1 cellular context compared by ENCODE assay signal in genomic region chrX:123878177-123878576, GRCh38.
TF ChIP-seq lines count a peak whose summit lies in the region.

No MANE protein-coding gene starts in this region.

TF ChIP-seq in GM12878, 131 proteins besides CTCF, POLR2A, EP300 and RAD21 (continued from another document and continues in another):
- TF ChIP-seq RELB (IDR thresholded peaks at IDR 0.05; ENCODE audit: low read depth) (no peak), RFX5 (IDR thresholded peaks at IDR 0.05; ENCODE audit: low read depth, low read length) (no peak), ZBTB4 (CRISPR knock-in tag; IDR thresholded peaks at IDR 0.05) (no peak), ZNF217 (IDR thresholded peaks at IDR 0.05) (peak; percentile 36; the same call in 1 of the 2 replicates), REST (IDR thresholded peaks at IDR 0.05; ENCODE audit: low read depth, low read length) (no peak), NRF1 (conservative IDR thresholded peaks at IDR 0.05; ENCODE audit: low read depth, low read length) (no peak), JUND (IDR thresholded peaks at IDR 0.05; ENCODE audit: low read depth, low read length) (no peak), HDAC2 (IDR thresholded peaks at IDR 0.05) (no peak), ZNF207 (IDR thresholded peaks at IDR 0.05; ENCODE audit: borderline replicate concordance) (no peak), DPF2 (IDR thresholded peaks at IDR 0.05) (no peak), RCOR1 (conservative IDR thresholded peaks at IDR 0.05; ENCODE audit: low read depth, low read length) (no peak), JUNB (IDR thresholded peaks at IDR 0.05) (no peak), TCF7 (IDR thresholded peaks at IDR 0.05; ENCODE audit: borderline replicate concordance) (no peak), USF1 (IDR thresholded peaks at IDR 0.05; ENCODE audit: borderline replicate concordance, extremely low read length, insufficient read depth, low read depth, low read length) (no peak), ETV6 (conservative IDR thresholded peaks at IDR 0.05 in 1 of 2, IDR thresholded peaks at IDR 0.05 in 1 of 2; ENCODE audit: borderline replicate concordance in 1 of 2, low read depth in 1 of 2) (peak in 1 of 2 experiments; percentile 33; a peak in 1 of 4 replicates), SIN3A (IDR thresholded peaks at IDR 0.05; ENCODE audit: low read depth, low read length) (no peak), RUNX3 (IDR thresholded peaks at IDR 0.05; ENCODE audit: low read length) (peak; percentile 74), ZBED1 (IDR thresholded peaks at IDR 0.05; ENCODE audit: borderline replicate concordance) (no peak), CHD1 (IDR thresholded peaks at IDR 0.05; ENCODE audit: low read depth, low read length) (no peak), SUZ12 (IDR thresholded peaks at IDR 0.05; ENCODE audit: unreplicated experiment) (no peak), ZZZ3 (IDR thresholded peaks at IDR 0.05; ENCODE audit: control insufficient read depth, insufficient read length, low read depth) (no peak), WRNIP1 (IDR thresholded peaks at IDR 0.05; ENCODE audit: borderline replicate concordance, low read depth, low read length) (no peak), KLF5 (IDR thresholded peaks at IDR 0.05; ENCODE audit: partially characterized antibody) (no peak), BACH1 (IDR thresholded peaks at IDR 0.05; ENCODE audit: borderline replicate concordance) (no peak), ZNF687 (IDR thresholded peaks at IDR 0.05) (no peak), TAF1 (IDR thresholded peaks at IDR 0.05; ENCODE audit: borderline replicate concordance, low read depth, low read length) (no peak), NFYA (IDR thresholded peaks at IDR 0.05; ENCODE audit: borderline replicate concordance, low read depth, low read length) (no peak), PBX3 (IDR thresholded peaks at IDR 0.05; ENCODE audit: insufficient replicate concordance, low read depth, low read length) (no peak), YBX1 (IDR thresholded peaks at IDR 0.05) (no peak), BRCA1 (IDR thresholded peaks at IDR 0.05; ENCODE audit: low read depth, low read length) (no peak), BCLAF1 (IDR thresholded peaks at IDR 0.05) (no peak), CUX1 (IDR thresholded peaks at IDR 0.05; ENCODE audit: insufficient replicate concordance, low read depth, low read length) (no peak), SPI1 (IDR thresholded peaks at IDR 0.05; ENCODE audit: borderline replicate concordance, insufficient read depth, low read depth, low read length) (peak; percentile 39; the same call in 1 of the 2 replicates), MEF2A (IDR thresholded peaks at IDR 0.05; ENCODE audit: insufficient read depth, low read depth, low read length) (peak; percentile 83), TCF3 (IDR thresholded peaks at IDR 0.05; ENCODE audit: borderline replicate concordance, insufficient read depth, low read depth, low read length) (no peak)
